ENCODE assay signal across 8 cellular contexts in genomic region chr21:45590726-45591618, GRCh38. TPM values are rescaled to one million over a fixed set of nuclear protein-coding genes. Genes with fewer than 3 reads are reported as not detected.
DNase-seq lines count a peak whose midpoint lies in the region; ATAC-seq and TF ChIP-seq lines count a peak whose summit lies in the region.

No MANE protein-coding gene starts in this region.

- peaks cover 36% of the 10 kb centered on the region for H3K27me3 Mint-ChIP-seq in MCF 10A (ENCODE audit: insufficient read depth, unreplicated experiment)
- peaks cover 18% of the 10 kb centered on the region for H3K27me3 Mint-ChIP-seq in activated CD4-positive, alpha-beta T cell treated with anti-CD3 and anti-CD28 coated beads, Interleukin-2, amount 10 ng/mL, durations not matched to agents 7 days and 5 days

- no peak for TF ChIP-seq POLR2A in breast epithelium (IDR thresholded peaks at IDR 0.05)

- no peak overlapping the region for H3K27ac Mint-ChIP-seq in MCF 10A (ENCODE audit: low read depth, unreplicated experiment)
- H3K27ac Mint-ChIP-seq in activated CD4-positive, alpha-beta T cell treated with anti-CD3 and anti-CD28 coated beads, Interleukin-2, amount 10 ng/mL, durations not matched to agents 7 days and 5 days: no peak overlapping the region

- POLR2A ChIA-PET in MCF 10A (lab: Yijun Ruan, JAX): no interaction called here
- POLR2A ChIA-PET in activated CD4-positive, alpha-beta T cell treated with anti-CD3 and anti-CD28 coated beads, Interleukin-2, amount 10 ng/mL, durations not matched to agents 7 days and 5 days (lab: Charles Lee): no interaction called here

- CTCF ChIA-PET in MCF 10A (lab: Yijun Ruan, JAX): no interaction called here
- CTCF ChIA-PET in activated CD4-positive, alpha-beta T cell treated with anti-CD3 and anti-CD28 coated beads, Interleukin-2, amount 10 ng/mL, durations not matched to agents 7 days and 5 days (lab: Charles Lee): interaction anchor here (1.0 to 1.1 kb wide), 2 partner anchors 65 to 73 kb away, joined by 3 read pairs; no protein-coding TSS in a partner anchor

- H3K27ac ChIP-seq in breast epithelium: no peak overlapping the region

- H3K4me3 ChIP-seq in breast epithelium (peak overlapping the region; percentile 37 to 67 (median 51)), fibroblast of villous mesenchyme (ENCODE audit: low read depth, low read length) (peak overlapping the region; percentile 53)

- no peaks in the 10 kb centered on the region for H3K36me3 Mint-ChIP-seq in MCF 10A (ENCODE audit: insufficient read depth, unreplicated experiment)
- peaks cover 6% of the 10 kb centered on the region for H3K36me3 Mint-ChIP-seq in activated CD4-positive, alpha-beta T cell treated with anti-CD3 and anti-CD28 coated beads, Interleukin-2, amount 10 ng/mL, durations not matched to agents 7 days and 5 days (ENCODE audit: low read depth)

- no peaks in the 10 kb centered on the region for H3K36me3 ChIP-seq in breast epithelium

- no peaks in the 10 kb centered on the region for H3K4me1 ChIP-seq in breast epithelium

- no peak overlapping the region for H3K4me3 Mint-ChIP-seq in MCF 10A (ENCODE audit: unreplicated experiment)
- H3K4me3 Mint-ChIP-seq in activated CD4-positive, alpha-beta T cell treated with anti-CD3 and anti-CD28 coated beads, Interleukin-2, amount 10 ng/mL, durations not matched to agents 7 days and 5 days: peak overlapping the region; percentile 8

- H3K4me1 Mint-ChIP-seq in MCF 10A (ENCODE audit: insufficient read depth, unreplicated experiment): no peaks in the 10 kb centered on the region
- H3K4me1 Mint-ChIP-seq in activated CD4-positive, alpha-beta T cell treated with anti-CD3 and anti-CD28 coated beads, Interleukin-2, amount 10 ng/mL, durations not matched to agents 7 days and 5 days: peaks cover 3% of the 10 kb centered on the region

- H3K27me3 ChIP-seq in breast epithelium: peaks cover 3 to 11% of the 10 kb centered on the region in 2 donors

- no peak for ATAC-seq in HG02588 (IDR thresholded peaks at IDR 0.05; ENCODE audit: unreplicated experiment)

- peaks cover 32% of the 10 kb centered on the region for H3K9me3 Mint-ChIP-seq in MCF 10A (ENCODE audit: unreplicated experiment)
- H3K9me3 Mint-ChIP-seq in activated CD4-positive, alpha-beta T cell treated with anti-CD3 and anti-CD28 coated beads, Interleukin-2, amount 10 ng/mL, durations not matched to agents 7 days and 5 days: peaks cover 19% of the 10 kb centered on the region

- H3K9me3 ChIP-seq in breast epithelium: peaks cover 5 to 19% of the 10 kb centered on the region in 2 donors

- TF ChIP-seq CTCF in breast epithelium (IDR thresholded peaks at IDR 0.05) (no peak), MCF 10A (IDR thresholded peaks at IDR 0.05; ENCODE audit: unreplicated experiment) (no peak), fibroblast of villous mesenchyme (IDR thresholded peaks at IDR 0.05; ENCODE audit: insufficient read depth, low read depth, low read length) (no peak)

- BruUV-seq in MCF 10A (replicated peaks; lab: Mats Ljungman, UMichigan): no TSS peak

- intact Hi-C loops in breast epithelium (cut with DNase I; ENCODE audit: low total_unique reads): no loop called here
- intact Hi-C loops in MCF 10A (cut with micrococcal nuclease): no loop called here

- DNase-seq in breast epithelium (ENCODE audit: low spot score in 2 of 2) (no peak), MCF 10A (ENCODE audit: unreplicated experiment) (no peak), fibroblast of villous mesenchyme (ENCODE audit: low read depth) (no peak), NCI-H187 (lab: John Stamatoyannopoulos, UW) (no peak), HT-29 (ENCODE audit: low spot score) (no peak)
- DNase-seq in activated CD4-positive, alpha-beta T cell treated with anti-CD3 and anti-CD28 coated beads, Interleukin-2, amount 10 ng/mL, durations not matched to agents 7 days and 5 days: peak; percentile 43
- peak; percentile 77 for DNase-seq in stimulated activated CD4-positive, alpha-beta T cell treated with anti-CD3 and anti-CD28 coated beads, Interleukin-15, amount 100 ng/mL, for 24 hours

RNA-seq across cellular contexts. Expression of gene SLC19A1, which starts 48.7 kb away (rescaled TPM):
- total RNA-seq in breast epithelium: 1 to 10 TPM; 5.6 to 6.7 (median 6.6) TPM
- 16.0 and 25.4 TPM in 2 replicates for total RNA-seq in MCF 10A (2022)
- 10 to 100 TPM; 43.8 to 46.8 TPM for total RNA-seq in activated CD4-positive, alpha-beta T cell treated with anti-CD3 and anti-CD28 coated beads, Interleukin-2, amount 10 ng/mL, durations not matched to agents 7 days and 5 days
- 4.8 and 6.5 TPM in 2 replicates for total RNA-seq in fibroblast of villous mesenchyme
- total RNA-seq in HT-29 (2014; rRNA removed; shearing (Covaris generic)): 56.7 and 67.4 TPM in 2 replicates

RNA-seq across cellular contexts. Expression of gene PCBP3, which starts 52.6 kb away (rescaled TPM):
- 10 to 100 TPM in 1 of 3 donors, 1 to 10 TPM in 2; 3.4 to 13.8 (median 4.6) TPM for total RNA-seq in breast epithelium
- 3.7 and 6.6 TPM in 2 replicates for total RNA-seq in MCF 10A (2022)
- total RNA-seq in activated CD4-positive, alpha-beta T cell treated with anti-CD3 and anti-CD28 coated beads, Interleukin-2, amount 10 ng/mL, durations not matched to agents 7 days and 5 days: 1 to 10 TPM; 4.8 to 5.8 TPM
- 1.3 and 2.9 TPM in 2 replicates for total RNA-seq in fibroblast of villous mesenchyme
- not detected in 2 replicates for total RNA-seq in HT-29 (2014; rRNA removed; shearing (Covaris generic))

Comparison
In these comparisons a context has a peak if more than half of its experiments do, and no peak if none do; other contexts are left out.
1. DNase-seq: peak in activated CD4-positive, alpha-beta T cell treated with anti-CD3 and anti-CD28 coated beads, Interleukin-2, amount 10 ng/mL, durations not matched to agents 7 days and 5 days (single experiment) and stimulated activated CD4-positive, alpha-beta T cell treated with anti-CD3 and anti-CD28 coated beads, Interleukin-15, amount 100 ng/mL, for 24 hours (single experiment); none in breast epithelium (0 of 2), MCF 10A (single experiment), fibroblast of villous mesenchyme (single experiment), NCI-H187 (0 of 2) and HT-29 (single experiment).